18 cellular contexts compared by ENCODE assay signal in the genomic region with DNA sequence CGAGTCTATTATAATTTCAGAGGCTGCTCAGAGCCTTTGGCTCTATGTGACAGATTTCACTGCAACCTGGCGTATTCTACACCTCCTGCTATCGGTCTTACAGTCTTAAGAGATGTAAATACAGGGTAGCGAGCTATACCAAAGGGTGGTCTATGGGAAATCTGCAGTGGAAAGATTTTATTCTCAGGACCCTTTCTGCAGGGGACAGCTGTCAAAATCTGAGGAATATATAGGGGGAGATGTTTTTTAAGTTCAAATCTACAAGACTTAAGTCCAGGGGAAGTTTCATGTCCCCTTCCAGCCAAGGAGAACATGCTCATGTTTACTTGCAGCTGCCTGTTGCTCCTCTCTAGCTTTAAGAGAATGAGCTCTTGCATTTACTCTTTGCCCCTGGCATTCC.
DNase-seq lines count a peak whose midpoint lies in the region; ATAC-seq and TF ChIP-seq lines count a peak whose summit lies in the region.
"Had no signal": no experiment of that assay in that cellular context is flagged by ENCODE, and none has a peak within 500 bp of the region (broad histone marks: within the 10 kb centered on the region; RNA-seq: fewer than 3 reads in every experiment).

No MANE protein-coding gene starts in this region.

- H3K36me3 Mint-ChIP-seq in activated CD8-positive, alpha-beta memory T cell treated with anti-CD3 and anti-CD28 coated beads, Interleukin-2, amount 10 ng/mL, durations not matched to agents 7 days and 5 days = peaks cover 48% of the 10 kb centered on the region

- ATAC-seq in activated CD8-positive, alpha-beta memory T cell treated with anti-CD3 and anti-CD28 coated beads, Interleukin-2, amount 10 ng/mL, durations not matched to agents 7 days and 5 days = no peak
- no peak for ATAC-seq in GM18861 (IDR thresholded peaks at IDR 0.05; ENCODE audit: unreplicated experiment)
- ATAC-seq: activated CD4-positive, CD25-positive, alpha-beta regulatory T cell treated with anti-CD3 and anti-CD28 coated beads, Interleukin-2, amount 50 U/mL, for 24 hours; right lobe of liver; upper lobe of right lung had no signal

- H3K4me2 ChIP-seq in KMS-11 (peak overlapping the region; percentile 49; the same call in 1 of the 2 replicates), smooth muscle cell (no peak overlapping the region)

- H3K4me3 Mint-ChIP-seq in activated CD8-positive, alpha-beta memory T cell treated with anti-CD3 and anti-CD28 coated beads, Interleukin-2, amount 10 ng/mL, durations not matched to agents 7 days and 5 days = no peak overlapping the region

- H3K4me1 ChIP-seq in KMS-11 (ENCODE audit: low read depth, poor library complexity, severe bottlenecking) = peaks cover 56% of the 10 kb centered on the region
- peaks cover 8% of the 10 kb centered on the region for H3K4me1 ChIP-seq in smooth muscle cell (ENCODE audit: low read depth)
- H3K4me1 ChIP-seq: right lobe of liver had no signal

- no peaks in the 10 kb centered on the region for H3K9me3 ChIP-seq in smooth muscle cell (replicated peaks; ENCODE audit: low read depth)
- H3K9me3 ChIP-seq: Peyer's patch, right lobe of liver, upper lobe of right lung had no signal

- peak overlapping the region; percentile 81 for H3K27ac Mint-ChIP-seq in activated CD8-positive, alpha-beta memory T cell treated with anti-CD3 and anti-CD28 coated beads, Interleukin-2, amount 10 ng/mL, durations not matched to agents 7 days and 5 days

- H3K9me3 Mint-ChIP-seq in activated CD8-positive, alpha-beta memory T cell treated with anti-CD3 and anti-CD28 coated beads, Interleukin-2, amount 10 ng/mL, durations not matched to agents 7 days and 5 days (ENCODE audit: low read depth) = no peaks in the 10 kb centered on the region

- H3K27me3 Mint-ChIP-seq in activated CD8-positive, alpha-beta memory T cell treated with anti-CD3 and anti-CD28 coated beads, Interleukin-2, amount 10 ng/mL, durations not matched to agents 7 days and 5 days = no peaks in the 10 kb centered on the region

- DNase-seq in activated CD8-positive, alpha-beta memory T cell treated with anti-CD3 and anti-CD28 coated beads, Interleukin-2, amount 10 ng/mL, durations not matched to agents 7 days and 5 days = no peak
- no peak for DNase-seq in activated CD8-positive, alpha-beta memory T cell treated with anti-CD3 and anti-CD28 coated beads for 24 hours
- DNase-seq in cerebellar cortex (ENCODE audit: low spot score) (peak; percentile 51), smooth muscle cell (lab: John Stamatoyannopoulos, UW; ENCODE audit: unreplicated experiment) (no peak), CD1c-positive myeloid dendritic cell (ENCODE audit: extremely low spot score) (no peak), NCI-H2171 treated with DMSO at 0.1 percent for 48 hours (lab: John Stamatoyannopoulos, UW) (no peak)
- DNase-seq: anterior cingulate cortex, cortex of kidney, head of caudate nucleus, islet precursor cell, NCI-H2081 treated with DMSO at 0.1 percent for 48 hours, NCI-H526, Peyer's patch, right lobe of liver had no signal

- no peaks in the 10 kb centered on the region for H3K36me3 ChIP-seq in KMS-11 (ENCODE audit: insufficient read depth)
- H3K36me3 ChIP-seq in smooth muscle cell (ENCODE audit: low read depth) = no peaks in the 10 kb centered on the region
- H3K36me3 ChIP-seq: right lobe of liver, upper lobe of right lung had no signal

- WGBS in smooth muscle cell (ENCODE audit: low lambda C conversion rate) = 88% methylated on average over 4 of the region's 4 CpGs

- H4K20me1 ChIP-seq in KMS-11 (ENCODE audit: insufficient read depth) (no peaks in the 10 kb centered on the region), smooth muscle cell (ENCODE audit: low read depth) (no peaks in the 10 kb centered on the region)

- peaks cover 42% of the 10 kb centered on the region for H3F3A ChIP-seq in smooth muscle cell (ENCODE audit: low read depth)

- CTCF ChIA-PET in activated CD8-positive, alpha-beta memory T cell treated with anti-CD3 and anti-CD28 coated beads, Interleukin-2, amount 10 ng/mL, durations not matched to agents 7 days and 5 days (lab: Charles Lee) = interaction anchor here (0.8 to 1.2 kb wide), 5 partner anchors 9 to 109 kb away, joined by 3 to 4 read pairs (median 3); no protein-coding TSS in a partner anchor

- H2AFZ ChIP-seq in KMS-11 (ENCODE audit: low read depth) (no peak overlapping the region), smooth muscle cell (ENCODE audit: low read depth) (no peak overlapping the region)

- TF ChIP-seq CTCF in KMS-11 (conservative IDR thresholded peaks at IDR 0.05; ENCODE audit: low read depth, low read length) (no peak), smooth muscle cell (IDR thresholded peaks at IDR 0.05; ENCODE audit: borderline replicate concordance, insufficient read depth, poor library complexity, severe bottlenecking) (no peak)

- H3K27me3 ChIP-seq in KMS-11 (ENCODE audit: insufficient read depth, low read depth) = no peaks in the 10 kb centered on the region
- no peaks in the 10 kb centered on the region for H3K27me3 ChIP-seq in smooth muscle cell (ENCODE audit: low read depth)
- H3K27me3 ChIP-seq: Peyer's patch, right lobe of liver, upper lobe of right lung had no signal

- H3K27ac ChIP-seq in KMS-11 (peak overlapping the region; percentile 90; the same call in 1 of the 2 replicates), smooth muscle cell (ENCODE audit: low read depth) (peak overlapping the region; percentile 99)
- H3K27ac ChIP-seq: right lobe of liver, upper lobe of right lung had no signal

- no peak overlapping the region for H3K4me3 ChIP-seq in KMS-11 (IDR thresholded peaks at IDR 0.05; ENCODE audit: insufficient read depth, low read depth, low read length)
- no peak overlapping the region for H3K4me3 ChIP-seq in smooth muscle cell
- H3K4me3 ChIP-seq: Peyer's patch, right lobe of liver, upper lobe of right lung had no signal

- H3K79me2 ChIP-seq in KMS-11 (ENCODE audit: insufficient read depth, low read depth) (no peaks in the 10 kb centered on the region), smooth muscle cell (ENCODE audit: low read depth) (peaks cover 78% of the 10 kb centered on the region)

- H3K9ac ChIP-seq in KMS-11 (no peak overlapping the region), smooth muscle cell (ENCODE audit: low read depth) (no peak overlapping the region)

- H3K4me1 Mint-ChIP-seq in activated CD8-positive, alpha-beta memory T cell treated with anti-CD3 and anti-CD28 coated beads, Interleukin-2, amount 10 ng/mL, durations not matched to agents 7 days and 5 days = peaks cover 69% of the 10 kb centered on the region
